In the genomic region with DNA sequence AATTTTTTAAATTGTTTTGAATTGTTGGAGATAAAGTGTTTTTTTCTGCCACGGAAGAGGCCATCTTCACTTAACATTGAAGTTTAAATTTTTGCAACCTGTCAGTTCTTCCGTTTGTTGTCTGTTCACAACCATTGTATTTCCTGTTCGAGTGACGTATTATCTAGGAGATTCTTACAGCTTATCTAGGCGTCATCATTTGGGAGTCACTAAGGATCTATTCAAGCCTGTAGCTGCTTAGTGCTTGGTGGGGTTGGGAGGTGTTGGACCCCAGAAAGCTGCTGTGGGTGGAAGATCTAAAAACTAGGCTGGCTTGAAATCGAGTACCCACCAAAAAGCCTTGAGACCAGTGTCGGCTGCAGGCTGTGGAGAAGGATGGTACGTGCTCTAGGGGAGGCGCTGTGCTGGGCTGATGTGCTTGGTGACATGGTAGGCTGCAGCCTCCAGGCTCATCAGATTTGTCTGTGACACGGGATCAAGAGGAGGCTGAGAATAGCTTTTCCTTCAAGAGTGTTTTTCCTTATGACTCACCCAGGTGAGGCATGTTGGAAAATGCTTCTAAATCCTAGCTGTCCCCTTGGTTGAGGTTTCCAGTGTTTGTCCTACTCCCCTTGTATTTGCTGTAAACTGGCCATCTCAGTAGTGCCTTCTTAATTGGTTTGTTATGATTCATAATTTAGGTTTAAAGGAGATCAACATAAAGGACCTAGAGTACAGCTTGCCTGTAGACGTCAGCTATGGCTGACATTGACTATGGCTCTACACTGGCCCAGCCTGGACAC, we compare ENCODE assay signal across 9 cellular contexts. TPM values are rescaled to one million over a fixed set of nuclear protein-coding genes. Genes with fewer than 3 reads are reported as not detected.
DNase-seq lines count a peak whose midpoint lies in the region; ATAC-seq, FAIRE-seq and TF ChIP-seq lines count a peak whose summit lies in the region.
"Had no signal": no experiment of that assay in that cellular context is flagged by ENCODE, and none has a peak within 500 bp of the region (broad histone marks: within the 10 kb centered on the region; RNA-seq: fewer than 3 reads in every experiment).

No MANE protein-coding gene starts in this region.

- H3K4me1 ChIP-seq in foreskin keratinocyte (peaks cover 17% of the 10 kb centered on the region), spleen (peaks cover 0 to 36% (median 11%) of the 10 kb centered on the region in 6 donors), HepG2 (ENCODE audit: insufficient read depth, low read length) (peaks cover 16% of the 10 kb centered on the region)
- H3K4me1 ChIP-seq: uterus had no signal

- peaks cover 8% of the 10 kb centered on the region; the same call in 1 of the 2 replicates for H4K20me1 ChIP-seq in HepG2 (ENCODE audit: insufficient read depth, low read length)

- H3K27ac Mint-ChIP-seq in activated CD8-positive, alpha-beta T cell treated with anti-CD3 and anti-CD28 coated beads, Interleukin-2, amount 10 ng/mL, durations not matched to agents 7 days and 5 days: peak overlapping the region; percentile 67
- no peak overlapping the region for H3K27ac Mint-ChIP-seq in HFFc6

- H3K27me3 ChIP-seq in foreskin keratinocyte: no peaks in the 10 kb centered on the region
- H3K27me3 ChIP-seq in spleen (replicated peaks in 1 of 7): no peaks in the 10 kb centered on the region
- no peaks in the 10 kb centered on the region for H3K27me3 ChIP-seq in HepG2 (ENCODE audit: control insufficient read depth in 1 of 2, insufficient read depth in 2 of 2, low read length in 2 of 2)
- H3K27me3 ChIP-seq: uterus had no signal

- H3K4me3 Mint-ChIP-seq in activated CD8-positive, alpha-beta T cell treated with anti-CD3 and anti-CD28 coated beads, Interleukin-2, amount 10 ng/mL, durations not matched to agents 7 days and 5 days: peak overlapping the region; percentile 52
- H3K4me3 Mint-ChIP-seq in HFFc6: no peak overlapping the region

- CTCF ChIA-PET in activated CD8-positive, alpha-beta T cell treated with anti-CD3 and anti-CD28 coated beads, Interleukin-2, amount 10 ng/mL, durations not matched to agents 7 days and 5 days (lab: Charles Lee): interaction anchor here (0.6 to 4.2 kb wide), 45 partner anchors 8 to 957 kb away, joined by 3 to 121 read pairs (median 5); a partner anchor contains a TSS
- CTCF ChIA-PET in HepG2 (lab: Yijun Ruan, JAX; ENCODE audit: low intra/inter-chr PET ratio, low total read pairs): interaction anchor here (1.2 to 2.4 kb wide), 2 partner anchors 83 to 108 kb away, joined by 8 to 14 read pairs; a partner anchor contains a TSS

- peaks cover 0 to 52% (median 25%) of the 10 kb centered on the region in 6 donors for H3K36me3 ChIP-seq in spleen
- peaks cover 18 to 35% of the 10 kb centered on the region in 2 experiments for H3K36me3 ChIP-seq in HepG2 (replicated peaks in 1 of 2; ENCODE audit: control insufficient read depth in 1 of 2, insufficient read depth in 2 of 2, low read length in 2 of 2)
- H3K36me3 ChIP-seq: uterus had no signal

- FAIRE-seq in HepG2 (lab: Jason Lieb, UNC): no peak

- peaks cover 2% of the 10 kb centered on the region for H3K79me2 ChIP-seq in HepG2 (ENCODE audit: insufficient read depth, low read length)

- H3K9me3 ChIP-seq in spleen (no peaks in the 10 kb centered on the region), HepG2 (ENCODE audit: low read length) (no peaks in the 10 kb centered on the region)
- H3K9me3 ChIP-seq: uterus had no signal

- in situ Hi-C loops in HepG2 (cut with HindIII; ENCODE audit: extremely low pct_ligation_motif_present, low pct_unique_long_range_greater_than_20kb): no loop called here

- H3K9ac ChIP-seq in HepG2 (ENCODE audit: insufficient read depth, low read depth, low read length): no peak overlapping the region

- H3K4me3 ChIP-seq in spleen (peak overlapping the region in 1 of 8 donors; percentile 16), HepG2 (replicated peaks in 1 of 3; ENCODE audit: insufficient read depth in 1 of 3, low read depth in 2 of 3, low read length in 3 of 3) (no peak overlapping the region)
- H3K4me3 ChIP-seq: uterus had no signal

- peak; percentile 46 for DNase-seq in activated T-cell treated with anti-CD3 and anti-CD28 coated beads, Interleukin-2, amount 50 U/mL, for 1 hour
- DNase-seq in activated T-cell treated with anti-CD3 and anti-CD28 coated beads for 4 hours (no peak), foreskin keratinocyte (peak in 1 of 2 donors; percentile 56), spleen (no peak), HepG2 (ENCODE audit: low spot score) (no peak), hepatic stellate cell (ENCODE audit: low spot score) (no peak), HFFc6 (no peak)
- DNase-seq in activated CD8-positive, alpha-beta T cell treated with anti-CD3 and anti-CD28 coated beads, Interleukin-2, amount 10 ng/mL, durations not matched to agents 7 days and 5 days: no peak

- 80 to 91% (median 86%) methylated on average over 11 of the region's 11 CpGs for WGBS in spleen, 5 donors
- 95% methylated on average over 11 of the region's 11 CpGs for WGBS in HepG2 (ENCODE audit: low lambda C conversion rate)

- H3K36me3 Mint-ChIP-seq in activated CD8-positive, alpha-beta T cell treated with anti-CD3 and anti-CD28 coated beads, Interleukin-2, amount 10 ng/mL, durations not matched to agents 7 days and 5 days (ENCODE audit: low read depth): peaks cover 9% of the 10 kb centered on the region
- no peaks in the 10 kb centered on the region; the same call in 1 of the 2 replicates for H3K36me3 Mint-ChIP-seq in HFFc6 (ENCODE audit: low read depth)

- TF ChIP-seq RAD21 in HepG2 (CRISPR knock-in tag; IDR thresholded peaks at IDR 0.05): no peak

- H2AFZ ChIP-seq in HepG2 (ENCODE audit: low read length): no peak overlapping the region

- intact Hi-C loops in spleen (cut with DNase I; ENCODE audit: low total_unique reads) (loop anchor here (5.0 kb wide), 1 partner anchor 87 kb away; no protein-coding TSS in a partner anchor), HepG2 (cut with micrococcal nuclease; ENCODE audit: unreplicated experiment) (loop anchor here (1.0 kb wide), 2 partner anchors 83 to 109 kb away; a partner anchor contains a TSS)

- POLR2A ChIA-PET in activated CD8-positive, alpha-beta T cell treated with anti-CD3 and anti-CD28 coated beads, Interleukin-2, amount 10 ng/mL, durations not matched to agents 7 days and 5 days (lab: Charles Lee): interaction anchor here (0.7 to 1.8 kb wide), 6 partner anchors 14 to 302 kb away, joined by 3 to 10 read pairs (median 3); a partner anchor contains a TSS
- POLR2A ChIA-PET in HepG2 (lab: Yijun Ruan, JAX): no interaction called here

- no peaks in the 10 kb centered on the region for H3K27me3 Mint-ChIP-seq in activated CD8-positive, alpha-beta T cell treated with anti-CD3 and anti-CD28 coated beads, Interleukin-2, amount 10 ng/mL, durations not matched to agents 7 days and 5 days (ENCODE audit: low read depth)
- H3K27me3 Mint-ChIP-seq in HFFc6 (ENCODE audit: insufficient read depth): no peaks in the 10 kb centered on the region; the same call in 1 of the 2 replicates

- no peak for TF ChIP-seq POLR2A in spleen (IDR thresholded peaks at IDR 0.05)
- TF ChIP-seq POLR2A in HepG2 (IDR thresholded peaks at IDR 0.05; ENCODE audit: insufficient read depth in 1 of 2, low read depth in 2 of 2, low read length in 2 of 2): no peak

- BruUV-seq in HepG2 (replicated peaks; lab: Mats Ljungman, UMichigan): no TSS peak

- peaks cover 25% of the 10 kb centered on the region for H3K4me1 Mint-ChIP-seq in activated CD8-positive, alpha-beta T cell treated with anti-CD3 and anti-CD28 coated beads, Interleukin-2, amount 10 ng/mL, durations not matched to agents 7 days and 5 days (ENCODE audit: low read depth)
- no peaks in the 10 kb centered on the region for H3K4me1 Mint-ChIP-seq in HFFc6 (ENCODE audit: low read depth)

- H3K4me2 ChIP-seq in HepG2 (ENCODE audit: low read depth, low read length): no peak overlapping the region

- H3K27ac ChIP-seq in foreskin keratinocyte (no peak overlapping the region), spleen (peak overlapping the region in 5 of 8 donors; percentile 17 to 73 (median 65)), HepG2 (ENCODE audit: extremely low read length, insufficient read depth, low read length) (no peak overlapping the region)
- H3K27ac ChIP-seq: uterus had no signal

- TF ChIP-seq EP300 in HepG2 (IDR thresholded peaks at IDR 0.05; ENCODE audit: low read depth in 2 of 2, low read length in 2 of 2) (no peak), HepG2 (CRISPR knock-in tag; IDR thresholded peaks at IDR 0.05; ENCODE audit: borderline replicate concordance) (no peak)

- peak; percentile 13 for TF ChIP-seq CTCF in foreskin keratinocyte (conservative IDR thresholded peaks at IDR 0.05)
- TF ChIP-seq CTCF in spleen (IDR thresholded peaks at IDR 0.05 in 8 of 11, conservative IDR thresholded peaks at IDR 0.05 in 3 of 11): no peak
- TF ChIP-seq CTCF in HepG2 (CRISPR knock-in tag; IDR thresholded peaks at IDR 0.05): no peak
- no peak for TF ChIP-seq CTCF in HFFc6 (IDR thresholded peaks at IDR 0.05)

- ATAC-seq in activated CD8-positive, alpha-beta T cell treated with anti-CD3 and anti-CD28 coated beads, Interleukin-2, amount 10 ng/mL, durations not matched to agents 7 days and 5 days: peak; percentile 23
- ATAC-seq in foreskin keratinocyte: peak; percentile 75
- no peak for ATAC-seq in HepG2

- no peaks in the 10 kb centered on the region for H3K9me3 Mint-ChIP-seq in activated CD8-positive, alpha-beta T cell treated with anti-CD3 and anti-CD28 coated beads, Interleukin-2, amount 10 ng/mL, durations not matched to agents 7 days and 5 days (ENCODE audit: insufficient read depth)
- H3K9me3 Mint-ChIP-seq in HFFc6: no peaks in the 10 kb centered on the region

RNA-seq across cellular contexts. Expression of a gene that starts 57.8 kb away (rescaled TPM):
- total RNA-seq in activated CD8-positive, alpha-beta T cell treated with anti-CD3 and anti-CD28 coated beads, Interleukin-2, amount 10 ng/mL, durations not matched to agents 7 days and 5 days: 1 to 10 TPM; 4.4 to 4.6 TPM
- total RNA-seq in foreskin keratinocyte: 6.3 and 7.8 TPM in 2 replicates
- polyA plus RNA-seq in foreskin keratinocyte: 2.0 and 2.3 TPM in 2 replicates
- 10 to 100 TPM; 10.7 to 14.8 (median 13.2) TPM for total RNA-seq in spleen
- polyA plus RNA-seq in spleen: 1 to 10 TPM; 5.4 to 10.0 (median 7.2) TPM
- total RNA-seq in HepG2 (2016; rRNA removed; fragmentation: Illumina TruSeq; extraction: Trizol): 9.1 and 9.9 TPM in 2 replicates
- total RNA-seq in HepG2 (2016; cell fraction: cytosol; rRNA removed; fragmentation: Illumina TruSeq; extraction: Trizol; ENCODE audit: low read depth): 1.7 and 1.9 TPM in 2 replicates
- 9.5 and 11.3 TPM in 2 replicates for total RNA-seq in HepG2 (2016; cell fraction: insoluble cytoplasmic fraction; rRNA removed; fragmentation: Illumina TruSeq; extraction: Trizol)
- total RNA-seq in HepG2 (2016; cell fraction: membrane; rRNA removed; fragmentation: Illumina TruSeq; extraction: Trizol): 4.6 and 5.4 TPM in 2 replicates
- 10.3 and 13.4 TPM in 2 replicates for total RNA-seq in HepG2 (2016; cell fraction: nucleus; rRNA removed; fragmentation: Illumina TruSeq; extraction: Trizol)
- polyA plus RNA-seq in HepG2 (2011; rRNA removed): 6.2 and 7.2 TPM in 2 replicates
- 2.5 and 3.1 TPM in 2 replicates for polyA plus RNA-seq in HepG2 (2011; cell fraction: cytosol; rRNA removed)
- 13.5 and 13.6 TPM in 2 replicates for polyA plus RNA-seq in HepG2 (2011; cell fraction: nucleus; rRNA removed)
- 4.9 and 6.8 TPM in 2 replicates for polyA plus RNA-seq in HepG2 (2012)
- polyA plus RNA-seq in HepG2 (2016; cell fraction: cytosol; fragmentation: Illumina TruSeq; extraction: Trizol; ENCODE audit: low read depth): 0.62 and 0.65 TPM in 2 replicates
- polyA plus RNA-seq in HepG2 (2016; cell fraction: insoluble cytoplasmic fraction; fragmentation: Illumina TruSeq; extraction: Trizol; ENCODE audit: low read depth): 6.5 and 7.1 TPM in 2 replicates
- polyA plus RNA-seq in HepG2 (2016; cell fraction: membrane; fragmentation: Illumina TruSeq; extraction: Trizol; ENCODE audit: low read depth): 1.6 and 1.8 TPM in 2 replicates
- polyA plus RNA-seq in HepG2 (2016; cell fraction: nucleus; fragmentation: Illumina TruSeq; extraction: Trizol; ENCODE audit: insufficient read depth, low read depth): 22.2 and 22.7 TPM in 2 replicates
- polyA minus RNA-seq in HepG2 (2011; rRNA and poly(A)+ RNA removed; ENCODE audit: low replicate concordance): 7.4 and 8.6 TPM in 2 replicates
- polyA minus RNA-seq in HepG2 (2011; cell fraction: cytosol; rRNA and poly(A)+ RNA removed): 5.1 and 6.0 TPM in 2 replicates
- 12.6 and 12.9 TPM in 2 replicates for polyA minus RNA-seq in HepG2 (2011; cell fraction: nucleus; rRNA and poly(A)+ RNA removed)
- 1 to 10 TPM; 7.9 to 9.2 (median 8.5) TPM for total RNA-seq in HFFc6 (2021; fragmentation: NEBNext Ultra II Directional; extraction: Animal tissue kit (Norgen Biotek cat#: 25700))

Comparison
In these comparisons a context has a peak if more than half of its experiments do, and no peak if none do; other contexts are left out.
1. H3K27ac ChIP-seq: peak in spleen (5 of 8); none in foreskin keratinocyte (single experiment) and HepG2 (single experiment).